ENCODE assay signal across 18 cellular contexts in genomic region chr22:44361391-44362126, GRCh38. TPM values are rescaled to one million over a fixed set of nuclear protein-coding genes. Genes with fewer than 3 reads are reported as not detected.
DNase-seq lines count a peak whose midpoint lies in the region; ATAC-seq and TF ChIP-seq lines count a peak whose summit lies in the region.
"Had no signal": no experiment of that assay in that cellular context is flagged by ENCODE, and none has a peak within 500 bp of the region (broad histone marks: within the 10 kb centered on the region; RNA-seq: fewer than 3 reads in every experiment).

No MANE protein-coding gene starts in this region.

- no peaks in the 10 kb centered on the region for H3K9me3 Mint-ChIP-seq in chondrocyte (ENCODE audit: low read depth)
- H3K9me3 Mint-ChIP-seq: T-cell had no signal

- TF ChIP-seq CTCF in C4-2B (conservative IDR thresholded peaks at IDR 0.05) (no peak), chondrocyte (IDR thresholded peaks at IDR 0.05) (no peak), heart right ventricle (IDR thresholded peaks at IDR 0.05) (no peak)

- DNase-seq in chondrocyte (ENCODE audit: low spot score) (peak; percentile 77), heart right ventricle (peak in 1 of 2 donors; percentile 7), NCI-H2029 treated with DMSO at 0.1 percent for 48 hours (lab: John Stamatoyannopoulos, UW) (no peak), inferior parietal cortex (ENCODE audit: extremely low spot score) (no peak), cerebellar nuclear complex (lab: John Stamatoyannopoulos, UW) (no peak)
- no peak for DNase-seq in activated CD4-positive, alpha-beta T cell treated with anti-CD3 and anti-CD28 coated beads, Interleukin-2, amount 50 U/mL, for 48 hours
- DNase-seq: activated CD8-positive, alpha-beta memory T cell treated with anti-CD3 and anti-CD28 coated beads, Interleukin-2, amount 10 ng/mL, durations not matched to agents 7 days and 5 days; activated gamma-delta T cell treated with Interleukin-2 at 50 U/mL for 16 hours; NCI-H187 treated with DMSO at 0.1 percent for 48 hours; NCI-H510A; stimulated activated CD4-positive, alpha-beta T cell treated with anti-CD3 and anti-CD28 coated beads, Interleukin-2, amount 100 ng/mL, for 24 hours; T-cell; testis had no signal

- intact Hi-C loops in heart right ventricle (cut with DNase I), result loop anchor here in 2 of 10 donors (5.0 to 10.0 kb wide), 2 partner anchors 131 to 133 kb away; partner anchors contain the start of gene RTL6 (in 1 of the 2)

- no peaks in the 10 kb centered on the region for H3K9me3 ChIP-seq in heart right ventricle
- H3K9me3 ChIP-seq: gastrocnemius medialis, prostate gland, testis had no signal

- peak overlapping the region; percentile 50 for H3K27ac ChIP-seq in C4-2B
- H3K27ac ChIP-seq in heart right ventricle, result peak overlapping the region in 8 of 10 donors; percentile 35 to 75 (median 62)
- peak overlapping the region; percentile 82 for H3K27ac ChIP-seq in rectal smooth muscle tissue (ENCODE audit: low read depth, low read length)
- H3K27ac ChIP-seq: testis had no signal

- 85 to 94% methylated on average over 12 of the region's 12 CpGs for whole genome bisulfite sequencing in heart right ventricle, 2 donors

- H3K4me1 Mint-ChIP-seq in chondrocyte (ENCODE audit: low read depth), result peaks cover 86% of the 10 kb centered on the region
- H3K4me1 Mint-ChIP-seq: activated CD8-positive, alpha-beta memory T cell treated with anti-CD3 and anti-CD28 coated beads, Interleukin-2, amount 10 ng/mL, durations not matched to agents 7 days and 5 days; T-cell had no signal

- H3K9ac ChIP-seq in rectal smooth muscle tissue (ENCODE audit: low read length), result no peak overlapping the region

- H3K27me3 Mint-ChIP-seq in chondrocyte (ENCODE audit: low read depth), result no peaks in the 10 kb centered on the region

- H3K4me3 Mint-ChIP-seq in chondrocyte (ENCODE audit: unreplicated experiment), result no peak overlapping the region
- H3K4me3 Mint-ChIP-seq: activated CD8-positive, alpha-beta memory T cell treated with anti-CD3 and anti-CD28 coated beads, Interleukin-2, amount 10 ng/mL, durations not matched to agents 7 days and 5 days; T-cell had no signal

- H3K36me3 ChIP-seq in heart right ventricle (no peaks in the 10 kb centered on the region), rectal smooth muscle tissue (ENCODE audit: control insufficient read depth, insufficient read depth, low read length) (no peaks in the 10 kb centered on the region)
- H3K36me3 ChIP-seq: gastrocnemius medialis, prostate gland had no signal

- H3K4me3 ChIP-seq in heart right ventricle (no peak overlapping the region), rectal smooth muscle tissue (ENCODE audit: low read length) (no peak overlapping the region)
- H3K4me3 ChIP-seq: prostate gland, testis had no signal

- peak overlapping the region; percentile 95 for H3K27ac Mint-ChIP-seq in chondrocyte (ENCODE audit: unreplicated experiment)
- H3K27ac Mint-ChIP-seq: activated CD8-positive, alpha-beta memory T cell treated with anti-CD3 and anti-CD28 coated beads, Interleukin-2, amount 10 ng/mL, durations not matched to agents 7 days and 5 days; T-cell had no signal

- H3K4me1 ChIP-seq in heart right ventricle (peaks cover 11 to 69% (median 47%) of the 10 kb centered on the region in 9 donors), rectal smooth muscle tissue (ENCODE audit: control insufficient read depth, insufficient read depth, low read length) (peaks cover 46% of the 10 kb centered on the region)
- H3K4me1 ChIP-seq: prostate gland had no signal

- ATAC-seq in heart right ventricle, result no peak
- ATAC-seq: activated CD8-positive, alpha-beta memory T cell treated with anti-CD3 and anti-CD28 coated beads, Interleukin-2, amount 10 ng/mL, durations not matched to agents 7 days and 5 days; T-cell had no signal

- H3K27me3 ChIP-seq in heart right ventricle (no peaks in the 10 kb centered on the region), rectal smooth muscle tissue (ENCODE audit: control insufficient read depth, insufficient read depth, low read length) (no peaks in the 10 kb centered on the region)
- H3K27me3 ChIP-seq: gastrocnemius medialis, testis had no signal

- no peaks in the 10 kb centered on the region for H3K36me3 Mint-ChIP-seq in chondrocyte (ENCODE audit: low read depth)
- H3K36me3 Mint-ChIP-seq: activated CD8-positive, alpha-beta memory T cell treated with anti-CD3 and anti-CD28 coated beads, Interleukin-2, amount 10 ng/mL, durations not matched to agents 7 days and 5 days; T-cell had no signal

RNA-seq across cellular contexts. Expression of gene SHISAL1, which starts 48.8 kb away (rescaled TPM):
- total RNA-seq in chondrocyte (7.5 to 20.9 TPM (median 8.3 TPM) in 3 replicates), heart right ventricle (1 to 10 TPM in 4 of 10 donors, under 1 TPM in 6; 0.15 to 1.7 (median 0.78) TPM)
- under 1 TPM; 0.37 to 0.43 TPM for polyA plus RNA-seq in heart right ventricle
- total RNA-seq: activated CD8-positive, alpha-beta memory T cell treated with anti-CD3 and anti-CD28 coated beads, Interleukin-2, amount 10 ng/mL, durations not matched to agents 7 days and 5 days; HT-29 had no signal
